Comparison of ENCODE assay signal across 1 cellular context in the genomic region with DNA sequence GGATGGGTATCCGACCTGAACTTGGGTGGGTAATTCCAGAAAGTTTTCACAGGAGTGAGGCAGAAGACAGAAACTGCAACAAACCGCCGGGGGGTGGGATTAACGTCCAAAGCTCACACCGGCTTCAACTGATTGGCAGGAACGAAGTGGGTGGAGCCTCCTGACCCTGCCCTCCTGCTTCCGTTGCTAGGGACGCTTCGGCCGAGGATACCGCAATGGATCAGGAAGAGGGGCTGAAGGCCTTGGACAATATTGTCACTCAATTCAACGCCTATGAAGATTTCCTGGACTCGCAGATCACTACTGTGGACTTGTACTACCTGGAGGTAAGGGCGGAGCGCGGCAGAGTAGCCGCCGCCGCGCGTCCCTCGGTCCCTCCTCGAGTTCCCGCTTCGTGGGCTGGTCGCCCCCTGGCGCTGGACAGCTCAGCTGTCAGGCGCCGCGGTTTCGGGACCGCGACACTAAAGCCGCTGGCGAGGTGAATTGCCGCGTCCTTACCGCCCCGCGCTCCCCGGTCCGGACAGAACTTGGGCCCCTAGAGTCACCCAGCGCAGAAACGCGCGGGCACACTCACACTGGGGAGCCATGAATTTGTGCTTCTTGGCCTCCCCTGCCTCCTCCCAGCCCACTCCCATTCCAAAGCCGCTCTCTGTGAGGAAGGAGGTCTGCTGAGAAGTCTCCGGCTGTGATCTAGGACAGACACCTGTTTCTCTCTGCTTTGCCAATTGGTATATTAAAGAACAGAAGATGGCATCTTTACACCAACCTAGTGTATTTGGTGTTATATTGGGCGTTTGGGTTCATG.
TF ChIP-seq lines count a peak whose summit lies in the region.

Gene CFAP299, plus strand, starts transcription at position 177 of the 805 bp plus-strand sequence.

TF ChIP-seq in IMR-90, 13 proteins besides CTCF, POLR2A, EP300 and RAD21 (continued from another document):
- no peak for TF ChIP-seq MAFK (IDR thresholded peaks at IDR 0.05; ENCODE audit: low read depth, low read length)
- TF ChIP-seq CHD1 (IDR thresholded peaks at IDR 0.05; ENCODE audit: low read depth, low read length), result no peak
- peak; percentile 82; the same call in 1 of the 2 replicates for TF ChIP-seq MXI1 (IDR thresholded peaks at IDR 0.05; ENCODE audit: borderline replicate concordance, low read depth, low read length)
TF ChIP-seq in IMR-90: peak in this region for 3.
